In genomic region chr5:136133416-136134383, GRCh38 we compare ENCODE assay signal across 8 cellular contexts. TPM values are rescaled to one million over a fixed set of nuclear protein-coding genes. Genes with fewer than 3 reads are reported as not detected.
DNase-seq lines count a peak whose midpoint lies in the region; ATAC-seq and TF ChIP-seq lines count a peak whose summit lies in the region.

No MANE protein-coding gene starts in this region.

- H3K27ac ChIP-seq in esophagus (ENCODE audit: low read depth in 2 of 2, low read length in 1 of 2) (peak overlapping the region; percentile 95 to 99), transverse colon (peak overlapping the region; percentile 98 to 100 (median 98))

- H3K4me2 ChIP-seq in Loucy (ENCODE audit: low read depth, low read length, poor library complexity, severe bottlenecking): peak overlapping the region; percentile 68

- H3K9me2 ChIP-seq in Loucy (replicated peaks; ENCODE audit: low read depth, low read length): no peaks in the 10 kb centered on the region

- ATAC-seq in GM21447 (IDR thresholded peaks at IDR 0.05; ENCODE audit: unreplicated experiment): peak; percentile 23

- H3K9me3 ChIP-seq in Loucy (ENCODE audit: insufficient read depth, low read depth, low read length) (no peaks in the 10 kb centered on the region), esophagus (ENCODE audit: control insufficient read depth in 2 of 2, insufficient read depth in 1 of 2, low read depth in 1 of 2, low read length in 1 of 2) (no peaks in the 10 kb centered on the region), transverse colon (no peaks in the 10 kb centered on the region)

- no peak for TF ChIP-seq POLR2A in transverse colon (IDR thresholded peaks at IDR 0.05)

- peak overlapping the region; percentile 96 for H3K4me3 ChIP-seq in Loucy (ENCODE audit: low read length, poor library complexity, severe bottlenecking)
- H3K4me3 ChIP-seq in WI38 (ENCODE audit: low read depth, low read length): peak overlapping the region; percentile 90
- peak overlapping the region; percentile 61 to 99 for H3K4me3 ChIP-seq in esophagus (ENCODE audit: low read depth in 1 of 2, low read length in 2 of 2)
- H3K4me3 ChIP-seq in transverse colon: peak overlapping the region; percentile 70 to 96 (median 76)

- H3K79me2 ChIP-seq in Loucy (ENCODE audit: insufficient read depth, low read length): peaks cover 60% of the 10 kb centered on the region

- intact Hi-C loops in transverse colon (cut with DNase I; ENCODE audit: low total_unique reads): loop anchor here (5.0 kb wide), 1 partner anchor 756 kb away; no protein-coding TSS in a partner anchor

- TF ChIP-seq EP300 in transverse colon (IDR thresholded peaks at IDR 0.05; ENCODE audit: low read depth): no peak

- DNase-seq in DMS 273 treated with DMSO at 0.1 percent for 48 hours (lab: John Stamatoyannopoulos, UW) (peak; percentile 78), middle frontal gyrus (ENCODE audit: extremely low spot score, low spot score) (peak; percentile 5), transverse colon (peak; percentile 66), NCI-H2081 treated with DMSO at 0.1 percent for 48 hours (lab: John Stamatoyannopoulos, UW) (no peak)

- 2% methylated on average over 25 of the region's 25 CpGs for WGBS in esophagus, 2 donors
- 2% methylated on average over 12 to 25 of the region's 25 CpGs for WGBS in transverse colon (ENCODE audit: low coverage in 1 of 2), 2 donors

- TF ChIP-seq CTCF in Loucy (conservative IDR thresholded peaks at IDR 0.05; ENCODE audit: low read length) (no peak), WI38 (IDR thresholded peaks at IDR 0.05; ENCODE audit: low read depth, low read length) (no peak), transverse colon (IDR thresholded peaks at IDR 0.05) (peak in 2 of 5 experiments; percentile 28 to 31)

- peaks cover 4% of the 10 kb centered on the region for H3K27me3 ChIP-seq in Loucy (ENCODE audit: insufficient read depth, low read length, poor library complexity, severe bottlenecking)
- H3K27me3 ChIP-seq in esophagus (ENCODE audit: control insufficient read depth in 1 of 2, insufficient read depth in 2 of 2, low read length in 2 of 2): no peaks in the 10 kb centered on the region
- no peaks in the 10 kb centered on the region for H3K27me3 ChIP-seq in transverse colon

- H3K4me1 ChIP-seq in Loucy (ENCODE audit: insufficient read depth, low read length, poor library complexity, severe bottlenecking) (peaks cover 46% of the 10 kb centered on the region), esophagus (ENCODE audit: control insufficient read depth in 2 of 2, insufficient read depth in 2 of 2, low read length in 1 of 2) (no peaks in the 10 kb centered on the region), transverse colon (peaks cover 14 to 47% (median 27%) of the 10 kb centered on the region in 4 donors)

- H2AFZ ChIP-seq in Loucy (ENCODE audit: low read length): peak overlapping the region; percentile 89; the same call in 1 of the 2 replicates

- no peaks in the 10 kb centered on the region for H3K36me3 ChIP-seq in Loucy (ENCODE audit: insufficient read depth, low read length)
- H3K36me3 ChIP-seq in esophagus (ENCODE audit: control insufficient read depth in 2 of 2, insufficient read depth in 2 of 2, low read length in 1 of 2): no peaks in the 10 kb centered on the region
- H3K36me3 ChIP-seq in transverse colon: no peaks in the 10 kb centered on the region

- H3F3A ChIP-seq in Loucy (ENCODE audit: low read depth): no peaks in the 10 kb centered on the region

- in situ Hi-C loops in transverse colon (cut with MboI; ENCODE audit: low pct_ligation_motif_present in 1 of 4, low pct_unique_long_range_greater_than_20kb in 1 of 4, low sequenced_read_pairs in 3 of 4): no loop called here

- peak overlapping the region; percentile 91 for H3K9ac ChIP-seq in Loucy (ENCODE audit: low read depth, low read length, poor library complexity, severe bottlenecking)

- peaks cover 55% of the 10 kb centered on the region for H4K20me1 ChIP-seq in Loucy (ENCODE audit: insufficient read depth, low read length, poor library complexity, severe bottlenecking)

RNA-seq across cellular contexts. Expression of gene SMAD5, which starts 1.1 kb away (rescaled TPM):
- polyA plus RNA-seq in esophagus: 1 to 10 TPM; 5.0 to 6.9 TPM
- total RNA-seq in transverse colon: 100 to 1,000 TPM in 1 of 4 donors, 10 to 100 TPM in 3; 14.2 to 272 (median 32.7) TPM

RNA-seq across cellular contexts. Expression of gene SMIM32, which starts 59.3 kb away (rescaled TPM):
- polyA plus RNA-seq in esophagus: not detected
- total RNA-seq in transverse colon: 10 to 100 TPM in 3 of 4 donors, 1 to 10 TPM in 1; 6.4 to 21.6 (median 13.5) TPM
